In genomic region chr5:96706433-96707111, GRCh38 we compare ENCODE assay signal across 20 cellular contexts. TPM values are rescaled to one million over a fixed set of nuclear protein-coding genes. Genes with fewer than 3 reads are reported as not detected.
A peak's percentile ranks its signal among the peaks of the same experiment; 100 is the strongest.
DNase-seq lines count a peak whose midpoint lies in the region; ATAC-seq, FAIRE-seq and TF ChIP-seq lines count a peak whose summit lies in the region.
"Had no signal": no experiment of that assay in that cellular context is flagged by ENCODE, and none has a peak within 500 bp of the region (broad histone marks: within the 10 kb centered on the region; RNA-seq: fewer than 3 reads in every experiment).

No MANE protein-coding gene starts in this region.

- WGBS in esophagus, 2 donors = 54 to 70% methylated on average over 5 of the region's 5 CpGs
- WGBS in pancreas, 2 donors = 84 to 87% methylated on average over 5 of the region's 5 CpGs
- 88 to 89% methylated on average over 5 of the region's 5 CpGs for WGBS in gastroesophageal sphincter (ENCODE audit: low coverage in 1 of 2), 2 donors

- H3K27ac ChIP-seq in esophagus (ENCODE audit: low read depth in 2 of 2, low read length in 1 of 2) = peak overlapping the region; percentile 83 to 91
- H3K27ac ChIP-seq in pancreas = no peak overlapping the region
- no peak overlapping the region for H3K27ac ChIP-seq in gastroesophageal sphincter
- H3K27ac ChIP-seq: body of pancreas had no signal

- H3K27me3 Mint-ChIP-seq in activated T-cell treated with anti-CD3 and anti-CD28 coated beads, Interleukin-2, amount 50 U/mL, for 72 hours (ENCODE audit: low read depth) = no peaks in the 10 kb centered on the region
- H3K27me3 Mint-ChIP-seq: stimulated activated naive CD8-positive, alpha-beta T cell treated with anti-CD3 and anti-CD28 coated beads, Interleukin-15, amount 100 ng/mL, for 72 hours had no signal

- no peak for ATAC-seq in activated T-cell treated with anti-CD3 and anti-CD28 coated beads, Interleukin-2, amount 50 U/mL, for 72 hours (replicated peaks in 1 of 2)
- ATAC-seq in stimulated activated effector memory CD8-positive, alpha-beta T cell treated with anti-CD3 and anti-CD28 coated beads, Interleukin-12 subunit alpha, Interleukin-12 subunit beta, amount 100 ng/mL, for 72 hours = no peak
- ATAC-seq in pancreas (no peak), gastroesophageal sphincter (no peak)
- ATAC-seq: body of pancreas; stimulated activated naive CD8-positive, alpha-beta T cell treated with anti-CD3 and anti-CD28 coated beads, Interleukin-15, amount 100 ng/mL, for 72 hours had no signal

- H3K4me3 ChIP-seq in esophagus (ENCODE audit: low read depth in 1 of 2, low read length in 2 of 2) = no peak overlapping the region
- H3K4me3 ChIP-seq in pancreas = no peak overlapping the region
- no peak overlapping the region for H3K4me3 ChIP-seq in gastroesophageal sphincter
- H3K4me3 ChIP-seq: body of pancreas had no signal

- FAIRE-seq in pancreas (lab: Jason Lieb, UNC) = no peak
- FAIRE-seq: islet of Langerhans had no signal

- H3K9me3 Mint-ChIP-seq in activated T-cell treated with anti-CD3 and anti-CD28 coated beads, Interleukin-2, amount 50 U/mL, for 72 hours = no peaks in the 10 kb centered on the region
- no peaks in the 10 kb centered on the region for H3K9me3 Mint-ChIP-seq in stimulated activated effector memory CD8-positive, alpha-beta T cell treated with anti-CD3 and anti-CD28 coated beads, Interleukin-12 subunit alpha, Interleukin-12 subunit beta, amount 100 ng/mL, for 72 hours
- H3K9me3 Mint-ChIP-seq: neural crest cell; stimulated activated naive CD8-positive, alpha-beta T cell treated with anti-CD3 and anti-CD28 coated beads, Interleukin-15, amount 100 ng/mL, for 72 hours had no signal

- intact Hi-C loops in pancreas (cut with DNase I) = no loop called here

- H3K4me3 Mint-ChIP-seq in activated T-cell treated with anti-CD3 and anti-CD28 coated beads, Interleukin-2, amount 50 U/mL, for 72 hours = peak overlapping the region; percentile 21 to 28
- H3K4me3 Mint-ChIP-seq in stimulated activated effector memory CD8-positive, alpha-beta T cell treated with anti-CD3 and anti-CD28 coated beads, Interleukin-12 subunit alpha, Interleukin-12 subunit beta, amount 100 ng/mL, for 72 hours = no peak overlapping the region
- H3K4me3 Mint-ChIP-seq: neural crest cell had no signal

- H3K36me3 Mint-ChIP-seq in activated T-cell treated with anti-CD3 and anti-CD28 coated beads, Interleukin-2, amount 50 U/mL, for 72 hours (ENCODE audit: insufficient read depth in 2 of 2) = peaks cover 0 to 2% of the 10 kb centered on the region in 2 donors
- peaks cover 21% of the 10 kb centered on the region for H3K36me3 Mint-ChIP-seq in stimulated activated effector memory CD8-positive, alpha-beta T cell treated with anti-CD3 and anti-CD28 coated beads, Interleukin-12 subunit alpha, Interleukin-12 subunit beta, amount 100 ng/mL, for 72 hours

- H3K27me3 ChIP-seq in esophagus (ENCODE audit: control insufficient read depth in 1 of 2, insufficient read depth in 2 of 2, low read length in 2 of 2) (no peaks in the 10 kb centered on the region), pancreas (no peaks in the 10 kb centered on the region), gastroesophageal sphincter (no peaks in the 10 kb centered on the region)
- H3K27me3 ChIP-seq: body of pancreas had no signal

- peaks cover 43% of the 10 kb centered on the region for H3K4me1 Mint-ChIP-seq in activated T-cell treated with anti-CD3 and anti-CD28 coated beads, Interleukin-2, amount 50 U/mL, for 72 hours (ENCODE audit: low read depth)
- H3K4me1 Mint-ChIP-seq in stimulated activated effector memory CD8-positive, alpha-beta T cell treated with anti-CD3 and anti-CD28 coated beads, Interleukin-12 subunit alpha, Interleukin-12 subunit beta, amount 100 ng/mL, for 72 hours = peaks cover 46% of the 10 kb centered on the region

- TF ChIP-seq CTCF in pancreas (IDR thresholded peaks at IDR 0.05) (no peak), gastroesophageal sphincter (IDR thresholded peaks at IDR 0.05) (no peak)

- TF ChIP-seq EP300 in gastroesophageal sphincter (IDR thresholded peaks at IDR 0.05) = no peak

- no peak overlapping the region for H3K27ac Mint-ChIP-seq in activated T-cell treated with anti-CD3 and anti-CD28 coated beads, Interleukin-2, amount 50 U/mL, for 72 hours
- H3K27ac Mint-ChIP-seq in stimulated activated effector memory CD8-positive, alpha-beta T cell treated with anti-CD3 and anti-CD28 coated beads, Interleukin-12 subunit alpha, Interleukin-12 subunit beta, amount 100 ng/mL, for 72 hours = peak overlapping the region; percentile 32
- H3K27ac Mint-ChIP-seq: stimulated activated naive CD8-positive, alpha-beta T cell treated with anti-CD3 and anti-CD28 coated beads, Interleukin-15, amount 100 ng/mL, for 72 hours had no signal

- H3K36me3 ChIP-seq in esophagus (ENCODE audit: control insufficient read depth in 2 of 2, insufficient read depth in 2 of 2, low read length in 1 of 2) = no peaks in the 10 kb centered on the region
- H3K36me3 ChIP-seq in pancreas = no peaks in the 10 kb centered on the region
- H3K36me3 ChIP-seq in gastroesophageal sphincter = no peaks in the 10 kb centered on the region

- no peak for DNase-seq in activated T-cell treated with anti-CD3 and anti-CD28 coated beads, Interleukin-2, amount 50 U/mL, for 72 hours
- no peak for DNase-seq in activated T-cell treated with anti-CD3 and anti-CD28 coated beads, Interleukin-2, amount 50 U/mL, for 1 hour
- peak; percentile 51 for DNase-seq in NCI-H69 (lab: John Stamatoyannopoulos, UW)
- no peak for DNase-seq in stimulated activated effector memory CD8-positive, alpha-beta T cell treated with anti-CD3 and anti-CD28 coated beads, Interleukin-12 subunit alpha, Interleukin-12 subunit beta, amount 100 ng/mL, for 72 hours (ENCODE audit: low spot score in 2 of 2)
- no peak for DNase-seq in NCI-H1092 (lab: John Stamatoyannopoulos, UW)
- no peak for DNase-seq in pancreas
- DNase-seq: activated naive CD4-positive, alpha-beta T cell treated with anti-CD3 and anti-CD28 coated beads, Interleukin-2, amount 50 U/mL, for 16 hours; body of pancreas; dermis blood vessel endothelial cell; DMS79 treated with DMSO at 0.1 percent for 48 hours; mesenchymal stem cell; NCI-H1694 treated with DMSO at 0.1 percent for 48 hours; NCI-H510A; OCI-M1; SK-N-SH; stimulated activated naive CD8-positive, alpha-beta T cell treated with anti-CD3 and anti-CD28 coated beads, Interleukin-15, amount 100 ng/mL, for 72 hours had no signal

- H3K4me1 ChIP-seq in esophagus (ENCODE audit: control insufficient read depth in 2 of 2, insufficient read depth in 2 of 2, low read length in 1 of 2) = peaks cover 0 to 4% of the 10 kb centered on the region in 2 donors
- peaks cover 14 to 35% (median 19%) of the 10 kb centered on the region in 3 donors for H3K4me1 ChIP-seq in pancreas
- peaks cover 6 to 82% (median 11%) of the 10 kb centered on the region in 3 donors for H3K4me1 ChIP-seq in gastroesophageal sphincter

- no peak for TF ChIP-seq POLR2A in gastroesophageal sphincter (IDR thresholded peaks at IDR 0.05)

- H3K9me3 ChIP-seq in esophagus (ENCODE audit: control insufficient read depth in 2 of 2, insufficient read depth in 1 of 2, low read depth in 1 of 2, low read length in 1 of 2) (no peaks in the 10 kb centered on the region), pancreas (no peaks in the 10 kb centered on the region), gastroesophageal sphincter (no peaks in the 10 kb centered on the region)
- H3K9me3 ChIP-seq: body of pancreas, SK-N-SH had no signal

RNA-seq across cellular contexts. Expression of gene CAST, which starts 44.4 kb away (rescaled TPM):
- total RNA-seq in activated T-cell treated with anti-CD3 and anti-CD28 coated beads, Interleukin-2, amount 50 U/mL, for 72 hours = 100 to 1,000 TPM; 120 to 163 TPM
- 100 to 1,000 TPM; 205 to 245 TPM for polyA plus RNA-seq in esophagus
- 100 to 1,000 TPM in 1 of 6 donors, 10 to 100 TPM in 5; 56.4 to 100 (median 68.1) TPM for total RNA-seq in pancreas
- 10 to 100 TPM; 26.5 to 37.5 TPM for polyA plus RNA-seq in pancreas
- total RNA-seq in gastroesophageal sphincter = 100 to 1,000 TPM; 292 to 347 (median 320) TPM

Comparison
In these comparisons a context has a peak if more than half of its experiments do, and no peak if none do; other contexts are left out.
1. H3K27ac ChIP-seq: peak in esophagus (2 of 2); none in pancreas (0 of 4) and gastroesophageal sphincter (0 of 4).